ENCODE assay signal across 8 cellular contexts in the genomic region with DNA sequence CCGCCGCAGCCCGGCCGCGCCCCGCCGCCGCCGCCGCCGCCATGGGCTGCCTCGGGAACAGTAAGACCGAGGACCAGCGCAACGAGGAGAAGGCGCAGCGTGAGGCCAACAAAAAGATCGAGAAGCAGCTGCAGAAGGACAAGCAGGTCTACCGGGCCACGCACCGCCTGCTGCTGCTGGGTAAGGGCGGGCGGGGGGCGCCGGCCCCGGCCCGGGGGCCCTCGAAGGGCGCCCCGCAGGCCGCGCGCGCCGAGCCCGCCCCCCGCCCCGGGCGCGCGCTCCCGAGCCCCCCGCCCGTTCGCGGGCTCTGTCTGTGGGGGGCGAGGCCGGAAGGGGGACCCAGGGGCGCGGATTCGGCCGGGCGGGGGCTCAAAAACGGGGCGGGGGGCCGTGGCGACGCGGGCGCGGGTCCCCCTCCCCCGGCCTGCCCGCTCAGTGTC. TPM values are rescaled to one million over a fixed set of nuclear protein-coding genes. Genes with fewer than 3 reads are reported as not detected.
DNase-seq lines count a peak whose midpoint lies in the region; ATAC-seq and TF ChIP-seq lines count a peak whose summit lies in the region.

No MANE protein-coding gene starts in this region.

- DNase-seq in AG04450 (ENCODE audit: low read depth, low spot score) (no peak), HCEC 1CT (peak; percentile 47), RPMI7951 (ENCODE audit: low read depth) (peak; percentile 58), body of pancreas (peak; percentile 48 to 55 (median 52)), kidney epithelial cell (ENCODE audit: low read depth) (no peak), iPS-NIHi7 (ENCODE audit: extremely low spot score) (no peak)
- peak; percentile 29 to 43 for DNase-seq in stimulated activated CD4-positive, alpha-beta T cell treated with anti-CD3 and anti-CD28 coated beads, Interleukin-4, amount 100 ng/mL, for 4 hours

- no peak for ATAC-seq in body of pancreas
- no peak for ATAC-seq in GM21825 (IDR thresholded peaks at IDR 0.05; ENCODE audit: unreplicated experiment)

- CTCF ChIA-PET in AG04450 (lab: Charles Lee): no interaction called here

- intact Hi-C loops in body of pancreas (cut with DNase I): no loop called here

- H3K4me1 ChIP-seq in body of pancreas: peaks cover 42% of the 10 kb centered on the region

- H3K4me3 ChIP-seq in AG04450 (ENCODE audit: low read depth, low read length): peak overlapping the region; percentile 76
- peak overlapping the region; percentile 83 to 89 for H3K4me3 ChIP-seq in body of pancreas
- H3K4me3 ChIP-seq in kidney epithelial cell (ENCODE audit: low read depth, low read length): peak overlapping the region; percentile 85

- H3K36me3 ChIP-seq in body of pancreas (replicated peaks in 1 of 2; ENCODE audit: insufficient read depth in 1 of 2, low read depth in 2 of 2) (no peaks in the 10 kb centered on the region), kidney epithelial cell (ENCODE audit: control insufficient read depth, insufficient read depth, low read length) (no peaks in the 10 kb centered on the region)

- 0 to 1% methylated on average over 2 to 29 of the region's 63 CpGs for WGBS in body of pancreas, 2 donors

- H3K27ac ChIP-seq in AG04450 (ENCODE audit: low read depth, low read length): peak overlapping the region; percentile 87
- H3K27ac ChIP-seq in body of pancreas: peak overlapping the region; percentile 91 to 99 (median 98)

- TF ChIP-seq CTCF in AG04450 (IDR thresholded peaks at IDR 0.05; ENCODE audit: low read depth, low read length): no peak
- TF ChIP-seq CTCF in body of pancreas (IDR thresholded peaks at IDR 0.05): no peak
- no peak for TF ChIP-seq CTCF in kidney epithelial cell (IDR thresholded peaks at IDR 0.05; ENCODE audit: insufficient read depth, low read length, poor library complexity, severe bottlenecking)

- no peaks in the 10 kb centered on the region for H3K27me3 ChIP-seq in AG04450 (ENCODE audit: control insufficient read depth, insufficient read depth, low read length)
- no peaks in the 10 kb centered on the region for H3K27me3 ChIP-seq in body of pancreas
- no peaks in the 10 kb centered on the region for H3K27me3 ChIP-seq in kidney epithelial cell (ENCODE audit: control insufficient read depth, insufficient read depth, low read length)

- POLR2A ChIA-PET in AG04450 (lab: Yijun Ruan, JAX): interaction anchor here (0.8 to 1.1 kb wide), 3 partner anchors 16 to 151 kb away, joined by 4 read pairs; partner anchors contain the start of genes ATP5F1E and PRELID3B

- peaks cover 3% of the 10 kb centered on the region; the same call in 1 of the 2 replicates for H3K9me3 ChIP-seq in AG04450 (ENCODE audit: control insufficient read depth, insufficient read depth, low read length)
- no peaks in the 10 kb centered on the region for H3K9me3 ChIP-seq in body of pancreas

- TF ChIP-seq POLR2A in body of pancreas (IDR thresholded peaks at IDR 0.05): no peak

RNA-seq across cellular contexts. Expression of gene GNAS, which starts 39.2 kb away (rescaled TPM):
- 765 and 1,181 TPM in 2 replicates for polyA plus RNA-seq in AG04450 (2011; rRNA removed)
- polyA minus RNA-seq in AG04450 (2011; rRNA and poly(A)+ RNA removed): 1,147 and 1,540 TPM in 2 replicates
- total RNA-seq in RPMI7951 (2014; rRNA removed; shearing (Covaris generic)): 853 and 1,108 TPM in 2 replicates
- total RNA-seq in body of pancreas (100 to 1,000 TPM; 462 to 623 TPM), kidney epithelial cell (851 and 877 TPM in 2 replicates)

RNA-seq across cellular contexts. Expression of gene GNAS-AS1, which starts 41.0 kb away (rescaled TPM):
- polyA plus RNA-seq in AG04450 (2011; rRNA removed): 0.52 and 0.65 TPM in 2 replicates
- 0.48 and 1.1 TPM in 2 replicates for polyA minus RNA-seq in AG04450 (2011; rRNA and poly(A)+ RNA removed)
- 1.1 TPM in 2 replicates for total RNA-seq in RPMI7951 (2014; rRNA removed; shearing (Covaris generic))
- total RNA-seq in body of pancreas (1 to 10 TPM; 1.0 to 3.0 TPM), kidney epithelial cell (0.07 and 1.3 TPM in 2 replicates)

Comparison
In these comparisons a context has a peak if more than half of its experiments do, and no peak if none do; other contexts are left out.
1. DNase-seq: peak in HCEC 1CT (single experiment), RPMI7951 (single experiment), body of pancreas (4 of 4) and stimulated activated CD4-positive, alpha-beta T cell treated with anti-CD3 and anti-CD28 coated beads, Interleukin-4, amount 100 ng/mL, for 4 hours (2 of 2); none in AG04450 (single experiment), kidney epithelial cell (single experiment) and iPS-NIHi7 (single experiment).
2. Peak in every context shown above with its lines, with median percentiles within 50 percentile points of each other: H3K4me3 ChIP-seq.